Comparison of ENCODE assay signal across 21 cellular contexts in the genomic region with DNA sequence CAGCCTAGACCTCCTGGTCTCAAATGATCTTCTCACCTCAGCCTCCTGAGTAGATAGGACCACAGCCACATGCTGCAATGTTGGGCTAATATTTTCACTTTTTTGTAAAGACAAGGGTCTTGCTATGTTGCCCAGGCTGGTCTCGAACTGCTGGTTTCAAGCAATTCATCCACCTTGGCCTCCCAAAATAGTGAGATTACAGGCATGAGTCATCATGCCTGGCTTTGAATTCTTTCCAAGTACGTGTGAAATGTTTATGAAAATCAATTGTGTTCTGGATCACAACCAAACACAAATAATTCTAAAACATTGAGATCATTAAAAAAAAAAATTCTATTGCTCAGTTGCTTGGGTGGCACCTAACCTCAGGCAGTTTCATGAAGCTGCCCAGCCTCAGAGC. TPM values are rescaled to one million over a fixed set of nuclear protein-coding genes. Genes with fewer than 3 reads are reported as not detected.
DNase-seq lines count a peak whose midpoint lies in the region; ATAC-seq, FAIRE-seq and TF ChIP-seq lines count a peak whose summit lies in the region.
"Had no signal": no experiment of that assay in that cellular context is flagged by ENCODE, and none has a peak within 500 bp of the region (broad histone marks: within the 10 kb centered on the region; RNA-seq: fewer than 3 reads in every experiment).

No MANE protein-coding gene starts in this region.

- TF ChIP-seq POLR2A in K562 (conservative IDR thresholded peaks at IDR 0.05), result no peak

- 11% methylated on average over 2 of the region's 2 CpGs for WGBS in K562 (ENCODE audit: insufficient coverage, low coverage, missing lambda C conversion rate)

- H3K4me1 ChIP-seq in ACC112 (ENCODE audit: control insufficient read depth, insufficient read depth, low read length, unreplicated experiment), result peaks cover 13% of the 10 kb centered on the region
- H3K4me1 ChIP-seq in HEK293 (ENCODE audit: control insufficient read depth, insufficient read depth, low read length), result no peaks in the 10 kb centered on the region
- no peaks in the 10 kb centered on the region; a peak in 1 of 5 replicates for H3K4me1 ChIP-seq in K562 (replicated peaks in 1 of 2; ENCODE audit: control insufficient read depth in 2 of 2, insufficient read depth in 2 of 2, low read length in 2 of 2)

- H3K27me3 Mint-ChIP-seq in type B pancreatic cell, result no peaks in the 10 kb centered on the region

- no peak overlapping the region for H3K9ac ChIP-seq in K562 (ENCODE audit: insufficient read depth in 1 of 2, low read depth in 2 of 2, low read length in 2 of 2)
- H3K9ac ChIP-seq: KMS-11, neural progenitor cell had no signal

- H3K9me3 Mint-ChIP-seq in type B pancreatic cell, result no peaks in the 10 kb centered on the region

- H3K79me2 ChIP-seq in ACC112 (ENCODE audit: control insufficient read depth, insufficient read depth, low read length, unreplicated experiment) (no peaks in the 10 kb centered on the region), K562 (ENCODE audit: control insufficient read depth, insufficient read depth, low read length) (no peaks in the 10 kb centered on the region)

- no peak overlapping the region for H3K4me2 ChIP-seq in K562 (ENCODE audit: insufficient read depth, low read length)
- H3K4me2 ChIP-seq: KMS-11, neural progenitor cell had no signal

- no peak overlapping the region for H3K27ac Mint-ChIP-seq in type B pancreatic cell
- H3K27ac Mint-ChIP-seq: activated CD8-positive, alpha-beta memory T cell treated with anti-CD3 and anti-CD28 coated beads, Interleukin-2, amount 10 ng/mL, durations not matched to agents 7 days and 5 days; activated naive CD8-positive, alpha-beta T cell treated with anti-CD3 and anti-CD28 coated beads, Interleukin-2, amount 50 U/mL, for 24 hours; CD4-positive, CD25-positive, alpha-beta regulatory T cell; neural progenitor cell had no signal

- CTCF ChIA-PET in HEK293 (lab: Yijun Ruan, JAX), result interaction anchor here (0.5 to 0.8 kb wide), 2 partner anchors 26 to 255 kb away, joined by 5 to 8 read pairs; no protein-coding TSS in a partner anchor
- CTCF ChIA-PET in K562 (lab: Yijun Ruan, JAX; ENCODE audit: low intra/inter-chr PET ratio), result no interaction called here

- H3K4me3 ChIP-seq in ACC112 (ENCODE audit: low read depth, low read length) (no peak overlapping the region), HEK293 (ENCODE audit: low read depth, low read length) (no peak overlapping the region), K562 (no peak overlapping the region), fibroblast of the aortic adventitia (ENCODE audit: low read depth, low read length) (no peak overlapping the region)
- H3K4me3 ChIP-seq: neural progenitor cell had no signal

- no peaks in the 10 kb centered on the region for H3K4me1 Mint-ChIP-seq in type B pancreatic cell (ENCODE audit: unreplicated experiment)
- H3K4me1 Mint-ChIP-seq: activated CD8-positive, alpha-beta memory T cell treated with anti-CD3 and anti-CD28 coated beads, Interleukin-2, amount 10 ng/mL, durations not matched to agents 7 days and 5 days; activated naive CD8-positive, alpha-beta T cell treated with anti-CD3 and anti-CD28 coated beads, Interleukin-2, amount 50 U/mL, for 24 hours; CD4-positive, CD25-positive, alpha-beta regulatory T cell; neural progenitor cell had no signal

- no peak for TF ChIP-seq RAD21 in K562 (CRISPR knock-in tag; conservative IDR thresholded peaks at IDR 0.05 in 1 of 2, IDR thresholded peaks at IDR 0.05 in 1 of 2)

- H3K27ac ChIP-seq in ACC112 (ENCODE audit: low read depth, low read length), result peak overlapping the region; percentile 17; the same call in 1 of the 2 replicates
- no peak overlapping the region for H3K27ac ChIP-seq in HEK293 (ENCODE audit: extremely low read depth, low read depth, low read length)
- no peak overlapping the region for H3K27ac ChIP-seq in K562 (ENCODE audit: extremely low read depth, low read depth, low read length)
- H3K27ac ChIP-seq: KMS-11, neural progenitor cell had no signal

- no peaks in the 10 kb centered on the region for H3K27me3 ChIP-seq in ACC112 (ENCODE audit: insufficient read depth, low read length)
- H3K27me3 ChIP-seq in K562 (ENCODE audit: control insufficient read depth in 2 of 2, insufficient read depth in 2 of 2, low read length in 2 of 2), result peaks cover 7 to 23% of the 10 kb centered on the region in 2 experiments
- H3K27me3 ChIP-seq: neural progenitor cell had no signal

- no peak for TF ChIP-seq EP300 in K562 (IDR thresholded peaks at IDR 0.05; ENCODE audit: low read length)

- H3K36me3 Mint-ChIP-seq in type B pancreatic cell, result no peaks in the 10 kb centered on the region
- H3K36me3 Mint-ChIP-seq: activated CD8-positive, alpha-beta memory T cell treated with anti-CD3 and anti-CD28 coated beads, Interleukin-2, amount 10 ng/mL, durations not matched to agents 7 days and 5 days; CD4-positive, CD25-positive, alpha-beta regulatory T cell had no signal

- intact Hi-C loops in K562 (cut with micrococcal nuclease), result no loop called here
- intact Hi-C loops in left cardiac atrium (cut with DNase I), result no loop called here

- H3K9me3 ChIP-seq in HEK293 (ENCODE audit: control insufficient read depth, insufficient read depth, low read depth, low read length), result no peaks in the 10 kb centered on the region
- H3K9me3 ChIP-seq in K562 (replicated peaks; ENCODE audit: control insufficient read depth, insufficient read depth, low read depth, low read length), result no peaks in the 10 kb centered on the region

- POLR2A ChIA-PET in HEK293 (lab: Yijun Ruan, JAX) (no interaction called here), K562 (lab: Yijun Ruan, JAX) (interaction anchor here (0.8 kb wide), 1 partner anchor 41 kb away, joined by 4 read pairs; no protein-coding TSS in a partner anchor)

- H2AFZ ChIP-seq in ACC112 (ENCODE audit: low read length, unreplicated experiment) (no peak overlapping the region), K562 (ENCODE audit: low read depth, low read length) (no peak overlapping the region)
- H2AFZ ChIP-seq: neural progenitor cell had no signal

- no peak for FAIRE-seq in K562 (lab: Jason Lieb, UNC)
- FAIRE-seq: A204.1, frontal cortex, TTC549, urothelium cell line had no signal

- ATAC-seq in K562, result no peak
- no peak for ATAC-seq in GM19397 (IDR thresholded peaks at IDR 0.05; ENCODE audit: unreplicated experiment)
- no peak for ATAC-seq in left cardiac atrium
- ATAC-seq: activated CD8-positive, alpha-beta memory T cell treated with anti-CD3 and anti-CD28 coated beads, Interleukin-2, amount 10 ng/mL, durations not matched to agents 7 days and 5 days; activated naive CD8-positive, alpha-beta T cell treated with anti-CD3 and anti-CD28 coated beads, Interleukin-2, amount 50 U/mL, for 24 hours had no signal

- H4K20me1 ChIP-seq in K562 (replicated peaks; ENCODE audit: control insufficient read depth, insufficient read depth, low read length), result no peaks in the 10 kb centered on the region

- no peak overlapping the region for H3K4me3 Mint-ChIP-seq in type B pancreatic cell
- H3K4me3 Mint-ChIP-seq: activated CD8-positive, alpha-beta memory T cell treated with anti-CD3 and anti-CD28 coated beads, Interleukin-2, amount 10 ng/mL, durations not matched to agents 7 days and 5 days; activated naive CD8-positive, alpha-beta T cell treated with anti-CD3 and anti-CD28 coated beads, Interleukin-2, amount 50 U/mL, for 24 hours; CD4-positive, CD25-positive, alpha-beta regulatory T cell; neural progenitor cell had no signal

- BruUV-seq in K562 (replicated peaks; lab: Mats Ljungman, UMichigan), result no TSS peak

- in situ Hi-C loops in K562 (cut with MboI), result no loop called here

- TF ChIP-seq CTCF in HEK293 (tag by site-specific recombination; IDR thresholded peaks at IDR 0.05), result no peak
- no peak for TF ChIP-seq CTCF in K562 (IDR thresholded peaks at IDR 0.05 in 2 of 3, conservative IDR thresholded peaks at IDR 0.05 in 1 of 3; ENCODE audit: insufficient read depth in 2 of 3, low read depth in 1 of 3, low read length in 3 of 3)
- no peak for TF ChIP-seq CTCF in fibroblast of the aortic adventitia (IDR thresholded peaks at IDR 0.05; ENCODE audit: insufficient read depth, low read length)
- no peak for TF ChIP-seq CTCF in type B pancreatic cell (conservative IDR thresholded peaks at IDR 0.05)

- H3K9me1 ChIP-seq in K562 (ENCODE audit: control insufficient read depth, insufficient read depth, low read length), result no peaks in the 10 kb centered on the region

- DNase-seq in K562 (ENCODE audit: extremely low read depth in 1 of 4, low spot score in 3 of 4), result no peak
- peak; percentile 71 for DNase-seq in fibroblast of the aortic adventitia (ENCODE audit: low read depth)
- no peak for DNase-seq in left cardiac atrium
- no peak for DNase-seq in type B pancreatic cell (ENCODE audit: extremely low spot score, unreplicated experiment)
- no peak for DNase-seq in NCI-H2227 treated with DMSO at 0.1 percent for 48 hours (lab: John Stamatoyannopoulos, UW)
- DNase-seq: activated CD4-positive, alpha-beta T cell treated with anti-CD3 and anti-CD28 coated beads for 4 hours; activated CD8-positive, alpha-beta memory T cell treated with anti-CD3 and anti-CD28 coated beads, Interleukin-2, amount 10 ng/mL, durations not matched to agents 7 days and 5 days; activated naive CD8-positive, alpha-beta T cell treated with anti-CD3 and anti-CD28 coated beads, Interleukin-2, amount 50 U/mL, for 24 hours; CD4-positive, CD25-positive, alpha-beta regulatory T cell; NCI-H1105; NCI-H2107; NCI-H524 treated with DMSO at 0.1 percent for 48 hours had no signal

- H3K36me3 ChIP-seq in ACC112 (ENCODE audit: insufficient read depth, low read length), result no peaks in the 10 kb centered on the region
- H3K36me3 ChIP-seq in HEK293 (ENCODE audit: control insufficient read depth in 2 of 2, insufficient read depth in 1 of 2, low read length in 2 of 2), result no peaks in the 10 kb centered on the region
- H3K36me3 ChIP-seq in K562 (ENCODE audit: control insufficient read depth, insufficient read depth, low read length), result no peaks in the 10 kb centered on the region
- H3K36me3 ChIP-seq: neural progenitor cell had no signal

RNA-seq across cellular contexts. Expression of gene ING1, which starts 44.7 kb away (rescaled TPM):
- 8.3 and 11.8 TPM in 2 replicates for total RNA-seq in K562 (2011; cell fraction: chromatin; rRNA removed; ENCODE audit: low replicate concordance)
- 14.5 and 21.3 TPM in 2 replicates for total RNA-seq in K562 (2011; cell fraction: nucleolus; rRNA removed)
- 10.2 and 11.3 TPM in 2 replicates for total RNA-seq in K562 (2011; cell fraction: nucleoplasm; rRNA removed)
- 19.2 and 20.1 TPM in 2 replicates for total RNA-seq in K562 (2014; rRNA removed)
- 3.9 and 4.2 TPM in 2 replicates for total RNA-seq in K562 (2014; rRNA removed; fragmentation: Illumina TruSeq; extraction: Trizol)
- total RNA-seq in K562 (2015; rRNA removed; fragmentation: Illumina TruSeq; extraction: Trizol), result 8.2 and 9.1 TPM in 2 replicates
- 14.0 and 14.3 TPM in 2 replicates for total RNA-seq in K562 (2021)
- 9.6 and 9.7 TPM in 2 replicates for polyA plus RNA-seq in K562 (2011; rRNA removed)
- 14.2 and 24.3 TPM in 2 replicates for polyA plus RNA-seq in K562 (2011; cell fraction: cytosol; rRNA removed)
- polyA plus RNA-seq in K562 (2011; cell fraction: nucleus; rRNA removed), result 11.6 and 21.2 TPM in 2 replicates
- polyA plus RNA-seq in K562 (2012), result 11.0 and 14.4 TPM in 2 replicates
- 7.5 and 9.8 TPM in 2 replicates for polyA plus RNA-seq in K562 (2014; fragmentation: Illumina TruSeq; extraction: Trizol)
- 1 to 10 TPM; 1.0 to 1.1 TPM for polyA plus RNA-seq in K562 (2014; fragmentation: Nextera tagmentation; extraction: Ambion mirVana)
- polyA plus RNA-seq in K562 (2014; rRNA removed), result 16.2 and 16.4 TPM in 2 replicates
- polyA minus RNA-seq in K562 (2011; rRNA and poly(A)+ RNA removed), result 6.4 and 7.7 TPM in 2 replicates
- 14.8 and 19.7 TPM in 2 replicates for polyA minus RNA-seq in K562 (2011; cell fraction: cytosol; rRNA and poly(A)+ RNA removed)
- 5.9 and 8.4 TPM in 2 replicates for polyA minus RNA-seq in K562 (2011; cell fraction: nucleus; rRNA and poly(A)+ RNA removed)
- total RNA-seq in fibroblast of the aortic adventitia (ENCODE audit: low replicate concordance), result 5.6 and 9.2 TPM in 2 replicates
- total RNA-seq in left cardiac atrium, result 1 to 10 TPM; 6.3 to 7.0 TPM
- total RNA-seq in type B pancreatic cell (ENCODE audit: low replicate concordance), result 17.8 and 18.0 TPM in 2 replicates

RNA-seq across cellular contexts. Expression of gene CARS2, which starts 52.3 kb away (rescaled TPM):
- 95.3 and 139 TPM in 2 replicates for total RNA-seq in K562 (2011; cell fraction: chromatin; rRNA removed; ENCODE audit: low replicate concordance)
- 74.1 and 84.2 TPM in 2 replicates for total RNA-seq in K562 (2011; cell fraction: nucleolus; rRNA removed)
- 62.0 and 69.0 TPM in 2 replicates for total RNA-seq in K562 (2011; cell fraction: nucleoplasm; rRNA removed)
- total RNA-seq in K562 (2014; rRNA removed) (37.4 and 42.9 TPM in 2 replicates), K562 (2014; rRNA removed; fragmentation: Illumina TruSeq; extraction: Trizol) (18.2 and 20.3 TPM in 2 replicates), K562 (2015; rRNA removed; fragmentation: Illumina TruSeq; extraction: Trizol) (32.7 and 34.5 TPM in 2 replicates), K562 (2021) (29.9 and 30.5 TPM in 2 replicates), fibroblast of the aortic adventitia (ENCODE audit: low replicate concordance) (26.2 and 64.7 TPM in 2 replicates), left cardiac atrium (10 to 100 TPM; 36.6 to 37.9 TPM), type B pancreatic cell (ENCODE audit: low replicate concordance) (62.0 and 73.4 TPM in 2 replicates)
- polyA plus RNA-seq in K562 (2011; rRNA removed) (31.6 and 32.9 TPM in 2 replicates), K562 (2014; fragmentation: Illumina TruSeq; extraction: Trizol) (17.1 and 21.6 TPM in 2 replicates), K562 (2014; fragmentation: Nextera tagmentation; extraction: Ambion mirVana) (1 to 10 TPM; 1.7 TPM), K562 (2014; rRNA removed) (35.4 and 50.3 TPM in 2 replicates)
- 19.0 and 23.8 TPM in 2 replicates for polyA plus RNA-seq in K562 (2011; cell fraction: cytosol; rRNA removed)
- polyA plus RNA-seq in K562 (2011; cell fraction: nucleus; rRNA removed), result 147 and 176 TPM in 2 replicates
- 29.2 and 39.4 TPM in 2 replicates for polyA plus RNA-seq in K562 (2012)
- polyA minus RNA-seq in K562 (2011; rRNA and poly(A)+ RNA removed), result 23.7 and 24.5 TPM in 2 replicates
- 15.0 and 15.7 TPM in 2 replicates for polyA minus RNA-seq in K562 (2011; cell fraction: cytosol; rRNA and poly(A)+ RNA removed)
- polyA minus RNA-seq in K562 (2011; cell fraction: nucleus; rRNA and poly(A)+ RNA removed), result 38.0 and 49.2 TPM in 2 replicates
